ENCODE assay signal across 8 cellular contexts in genomic region chr17:3667366-3668278, GRCh38. TPM values are rescaled to one million over a fixed set of nuclear protein-coding genes. Genes with fewer than 3 reads are reported as not detected.
A peak's percentile ranks its signal among the peaks of the same experiment; 100 is the strongest.
DNase-seq lines count a peak whose midpoint lies in the region; ATAC-seq and TF ChIP-seq lines count a peak whose summit lies in the region.

No MANE protein-coding gene starts in this region.

- ATAC-seq in GM19023 (IDR thresholded peaks at IDR 0.05; ENCODE audit: unreplicated experiment) (peak; percentile 8), HG03521 (IDR thresholded peaks at IDR 0.05; ENCODE audit: unreplicated experiment) (peak; percentile 10), SK-N-SH treated with all-trans-retinoic acid at 6 μM for 48 hours (peak; percentile 88)

- H3K27ac ChIP-seq in layer of hippocampus (ENCODE audit: low read depth, low read length), result peak overlapping the region; percentile 95

- DNase-seq in CD14-positive monocyte (ENCODE audit: low spot score), result no peak
- DNase-seq in dedifferentiated amniotic fluid mesenchymal stem cell (ENCODE audit: extremely low spot score), result peak; percentile 90
- peak; percentile 7 for DNase-seq in stimulated activated CD8-positive, alpha-beta memory T cell treated with anti-CD3 and anti-CD28 coated beads, Interleukin-12 subunit alpha, Interleukin-12 subunit beta, amount 100 ng/mL, for 4 hours (ENCODE audit: low read depth)
- no peak for DNase-seq in NCI-H526 treated with DMSO at 0.1 percent for 48 hours (lab: John Stamatoyannopoulos, UW)

- peaks cover 18% of the 10 kb centered on the region for H3K4me1 Mint-ChIP-seq in CD14-positive monocyte

- no peak for TF ChIP-seq CTCF in CD14-positive monocyte (IDR thresholded peaks at IDR 0.05)

- H3K27me3 ChIP-seq in layer of hippocampus (ENCODE audit: control insufficient read depth, insufficient read depth, low read length), result no peaks in the 10 kb centered on the region

- H3K9me3 Mint-ChIP-seq in CD14-positive monocyte, result no peaks in the 10 kb centered on the region

- peaks cover 14 to 25% of the 10 kb centered on the region in 2 donors for H3K36me3 Mint-ChIP-seq in CD14-positive monocyte

- H3K27ac Mint-ChIP-seq in CD14-positive monocyte, result peak overlapping the region in 4 of 7 donors; percentile 54 to 84 (median 65)

- peak overlapping the region; percentile 86 to 91 for H3K4me3 Mint-ChIP-seq in CD14-positive monocyte

- intact Hi-C loops in CD14-positive monocyte (cut with micrococcal nuclease), result loop anchor here in 1 of 2 donors (2.0 kb wide), 1 partner anchor 31 kb away; the partner anchor contains the start of genes CTNS and SHPK

- peaks cover 0 to 4% (median 0%) of the 10 kb centered on the region in 3 donors for H3K27me3 Mint-ChIP-seq in CD14-positive monocyte (ENCODE audit: low read depth in 3 of 3)

TF ChIP-seq in SK-N-SH treated with all-trans-retinoic acid at 6 μM for 48 hours, 23 proteins besides CTCF, POLR2A, EP300 and RAD21:
- no peak for TF ChIP-seq TCF4 (CRISPR knock-in tag; IDR thresholded peaks at IDR 0.05; ENCODE audit: borderline replicate concordance)
- peak; percentile 36; the same call in 1 of the 2 replicates for TF ChIP-seq POU6F1 (CRISPR knock-in tag; IDR thresholded peaks at IDR 0.05; ENCODE audit: borderline replicate concordance, low read depth)

RNA-seq across cellular contexts. Expression of gene TAX1BP3, which starts 0.8 kb away (rescaled TPM):
- polyA plus RNA-seq in CD14-positive monocyte, result 10 to 100 TPM; 70.9 to 71.8 TPM

RNA-seq across cellular contexts. Expression of gene EMC6, which starts 1.0 kb away (rescaled TPM):
- 100 to 1,000 TPM; 105 to 118 TPM for polyA plus RNA-seq in CD14-positive monocyte

RNA-seq across cellular contexts. Expression of gene P2RX5, which starts 28.3 kb away (rescaled TPM):
- 1 to 10 TPM in 1 of 2 donors, under 1 TPM in 1; 0.64 to 3.4 TPM for polyA plus RNA-seq in CD14-positive monocyte

RNA-seq across cellular contexts. Expression of gene CTNS, which starts 31.1 kb away (rescaled TPM):
- polyA plus RNA-seq in CD14-positive monocyte, result 10 to 100 TPM; 11.7 to 11.8 TPM

RNA-seq across cellular contexts. Expression of gene SHPK, which starts 31.6 kb away (rescaled TPM):
- 1 to 10 TPM; 4.6 TPM for polyA plus RNA-seq in CD14-positive monocyte

Comparison
In these comparisons a context has a peak if more than half of its experiments do, and no peak if none do; other contexts are left out.
1. DNase-seq: peak in dedifferentiated amniotic fluid mesenchymal stem cell (single experiment) and stimulated activated CD8-positive, alpha-beta memory T cell treated with anti-CD3 and anti-CD28 coated beads, Interleukin-12 subunit alpha, Interleukin-12 subunit beta, amount 100 ng/mL, for 4 hours (single experiment); none in CD14-positive monocyte (single experiment) and NCI-H526 treated with DMSO at 0.1 percent for 48 hours (single experiment).
2. ATAC-seq: peak in every context shown above with its lines; median percentile 88 in SK-N-SH treated with all-trans-retinoic acid at 6 μM for 48 hours; 10 in HG03521; 8 in GM19023.